In genomic region chr10:103722632-103723031, GRCh38 we compare ENCODE assay signal across 34 cellular contexts.
"Had no signal": no experiment of that assay in that cellular context is flagged by ENCODE, and none has a peak within 500 bp of the region (broad histone marks: within the 10 kb centered on the region; RNA-seq: fewer than 3 reads in every experiment).

No MANE protein-coding gene starts in this region.

- H3K4me1 ChIP-seq: adrenal gland, breast epithelium had no signal

- H3K27ac ChIP-seq: adrenal gland, body of pancreas, brain microvascular endothelial cell, breast epithelium, VCaP had no signal

- FAIRE-seq: astrocyte, TTC549 had no signal

- DNase-seq: activated B cell treated with CpG ODN at 0.5 μM for 24 hours; activated CD4-positive, alpha-beta memory T cell treated with anti-CD3 and anti-CD28 coated beads for 36 hours; activated CD4-positive, alpha-beta T cell treated with anti-CD3 and anti-CD28 coated beads for 4 hours; activated CD4-positive, alpha-beta T cell treated with anti-CD3 and anti-CD28 coated beads, Interleukin-2, amount 10 ng/mL, durations not matched to agents 24 days and 14 days; activated CD4-positive, alpha-beta T cell treated with anti-CD3 and anti-CD28 coated beads, Interleukin-2, amount 50 U/mL, for 1 hour; activated CD4-positive, alpha-beta T cell treated with anti-CD3 and anti-CD28 coated beads, Interleukin-2, amount 50 U/mL, for 4 hours; activated CD4-positive, CD25-positive, alpha-beta regulatory T cell treated with anti-CD3 and anti-CD28 coated beads, Interleukin-2, amount 50 U/mL, for 72 hours; activated CD8-positive, alpha-beta memory T cell treated with anti-CD3 and anti-CD28 coated beads, Interleukin-2, amount 50 U/mL, for 4 hours; activated CD8-positive, alpha-beta T cell treated with anti-CD3 and anti-CD28 coated beads for 36 hours; activated effector memory CD4-positive, alpha-beta T cell treated with anti-CD3 and anti-CD28 coated beads, Interleukin-2, amount 50 U/mL, for 16 hours; activated gamma-delta T cell treated with Interleukin-2 at 50 U/mL for 16 hours; activated naive CD4-positive, alpha-beta T cell; activated naive CD4-positive, alpha-beta T cell treated with anti-CD3 and anti-CD28 coated beads for 36 hours; activated naive CD4-positive, alpha-beta T cell treated with anti-CD3 and anti-CD28 coated beads, Interleukin-2, amount 50 U/mL, for 16 hours; activated naive CD8-positive, alpha-beta T cell treated with anti-CD3 and anti-CD28 coated beads for 36 hours; activated T-cell treated with anti-CD3 and anti-CD28 coated beads for 4 hours; activated T-cell treated with anti-CD3 and anti-CD28 coated beads, Interleukin-2, amount 50 U/mL, for 1 hour; activated T-cell treated with anti-CD3 and anti-CD28 coated beads, Interleukin-2, amount 50 U/mL, for 4 hours; activated T-cell treated with anti-CD3 and anti-CD28 coated beads, Interleukin-2, amount 50 U/mL, for 72 hours; adrenal gland; amniotic stem cell; aorta; body of pancreas; brain microvascular endothelial cell; caudate nucleus; cerebellar nuclear complex; T-helper 2 cell; T-helper 9 cell had no signal

- H3K27me3 ChIP-seq: adrenal gland, body of pancreas, brain microvascular endothelial cell, breast epithelium had no signal

- H3K9me3 ChIP-seq: adrenal gland, body of pancreas, breast epithelium had no signal

- H3K36me3 ChIP-seq: adrenal gland, brain microvascular endothelial cell, breast epithelium had no signal

- ATAC-seq: activated CD8-positive, alpha-beta T cell treated with anti-CD3 and anti-CD28 coated beads for 36 hours; activated naive CD4-positive, alpha-beta T cell treated with anti-CD3 and anti-CD28 coated beads, Interleukin-2, amount 50 U/mL, for 72 hours; activated T-cell treated with anti-CD3 and anti-CD28 coated beads, Interleukin-2, amount 50 U/mL, for 4 hours; activated T-cell treated with anti-CD3 and anti-CD28 coated beads, Interleukin-2, amount 50 U/mL, for 72 hours; activated T-helper 17 cell treated with anti-CD3 and anti-CD28 coated beads, Interleukin-2, amount 50 U/mL, for 72 hours; body of pancreas had no signal

- H3K4me3 ChIP-seq: adrenal gland, body of pancreas, breast epithelium had no signal
